Comparison of ENCODE assay signal across 23 cellular contexts in genomic region chr17:19315104-19315503, GRCh38.
"Had no signal": no experiment of that assay in that cellular context is flagged by ENCODE, and none has a peak within 500 bp of the region (broad histone marks: within the 10 kb centered on the region; RNA-seq: fewer than 3 reads in every experiment).

No MANE protein-coding gene starts in this region.

- ATAC-seq: activated CD4-positive, CD25-positive, alpha-beta regulatory T cell treated with anti-CD3 and anti-CD28 coated beads, Interleukin-2, amount 50 U/mL, for 24 hours; activated CD8-positive, alpha-beta memory T cell treated with anti-CD3 and anti-CD28 coated beads, Interleukin-2, amount 10 ng/mL, durations not matched to agents 7 days and 5 days; foreskin keratinocyte had no signal

- H3K4me1 ChIP-seq: foreskin keratinocyte, prostate gland had no signal

- H3K9me3 ChIP-seq: prostate gland, suprapubic skin, upper lobe of left lung had no signal

- H3K4me3 Mint-ChIP-seq: activated CD4-positive, alpha-beta memory T cell treated with anti-CD3 and anti-CD28 coated beads, Interleukin-2, amount 10 ng/mL, durations not matched to agents 7 days and 5 days; activated CD4-positive, alpha-beta T cell treated with anti-CD3 and anti-CD28 coated beads, Interleukin-2, amount 10 ng/mL, durations not matched to agents 24 days and 14 days; activated CD8-positive, alpha-beta memory T cell treated with anti-CD3 and anti-CD28 coated beads, Interleukin-2, amount 10 ng/mL, durations not matched to agents 7 days and 5 days; activated naive CD4-positive, alpha-beta T cell treated with anti-CD3 and anti-CD28 coated beads, Interleukin-2, amount 10 ng/mL, durations not matched to agents 7 days and 5 days; dendritic cell treated with granulocyte-macrophage colony-stimulating factor and Interleukin-4, amounts not matched to agents 40 ng/mL and 50 ng/mL, for 4 days; immature natural killer cell; memory B cell; stimulated activated naive CD8-positive, alpha-beta T cell treated with anti-CD3 and anti-CD28 coated beads, Interleukin-15, Interleukin-2, amounts not matched to agents 100 ng/mL and 50 ng/mL, for 24 hours had no signal

- H3K27ac Mint-ChIP-seq: activated CD4-positive, alpha-beta memory T cell treated with anti-CD3 and anti-CD28 coated beads, Interleukin-2, amount 10 ng/mL, durations not matched to agents 7 days and 5 days; activated CD4-positive, alpha-beta T cell treated with anti-CD3 and anti-CD28 coated beads, Interleukin-2, amount 10 ng/mL, durations not matched to agents 24 days and 14 days; activated CD8-positive, alpha-beta memory T cell treated with anti-CD3 and anti-CD28 coated beads, Interleukin-2, amount 10 ng/mL, durations not matched to agents 7 days and 5 days; activated naive CD4-positive, alpha-beta T cell treated with anti-CD3 and anti-CD28 coated beads, Interleukin-2, amount 10 ng/mL, durations not matched to agents 7 days and 5 days; dendritic cell treated with granulocyte-macrophage colony-stimulating factor and Interleukin-4, amounts not matched to agents 40 ng/mL and 50 ng/mL, for 4 days; immature natural killer cell; memory B cell; stimulated activated naive CD8-positive, alpha-beta T cell treated with anti-CD3 and anti-CD28 coated beads, Interleukin-15, Interleukin-2, amounts not matched to agents 100 ng/mL and 50 ng/mL, for 24 hours had no signal

- H3K9me3 Mint-ChIP-seq: activated CD4-positive, alpha-beta memory T cell treated with anti-CD3 and anti-CD28 coated beads, Interleukin-2, amount 10 ng/mL, durations not matched to agents 7 days and 5 days; activated CD4-positive, alpha-beta T cell treated with anti-CD3 and anti-CD28 coated beads, Interleukin-2, amount 10 ng/mL, durations not matched to agents 24 days and 14 days; activated naive CD4-positive, alpha-beta T cell treated with anti-CD3 and anti-CD28 coated beads, Interleukin-2, amount 10 ng/mL, durations not matched to agents 7 days and 5 days; dendritic cell treated with granulocyte-macrophage colony-stimulating factor and Interleukin-4, amounts not matched to agents 40 ng/mL and 50 ng/mL, for 4 days; immature natural killer cell; memory B cell; stimulated activated naive CD8-positive, alpha-beta T cell treated with anti-CD3 and anti-CD28 coated beads, Interleukin-15, Interleukin-2, amounts not matched to agents 100 ng/mL and 50 ng/mL, for 24 hours had no signal

- H3K4me3 ChIP-seq: cardiac muscle cell, hepatocyte, prostate gland, SK-N-MC, suprapubic skin, upper lobe of left lung had no signal

- DNase-seq: activated CD4-positive, alpha-beta memory T cell treated with anti-CD3 and anti-CD28 coated beads, Interleukin-2, amount 10 ng/mL, durations not matched to agents 7 days and 5 days; activated CD4-positive, alpha-beta T cell treated with anti-CD3 and anti-CD28 coated beads, Interleukin-2, amount 10 ng/mL, durations not matched to agents 24 days and 14 days; activated CD8-positive, alpha-beta memory T cell treated with anti-CD3 and anti-CD28 coated beads, Interleukin-2, amount 10 ng/mL, durations not matched to agents 7 days and 5 days; activated effector memory CD4-positive, alpha-beta T cell treated with anti-CD3 and anti-CD28 coated beads, Interleukin-2, amount 50 U/mL, for 16 hours; activated naive CD4-positive, alpha-beta T cell treated with anti-CD3 and anti-CD28 coated beads, Interleukin-2, amount 10 ng/mL, durations not matched to agents 7 days and 5 days; activated T-cell treated with anti-CD3 and anti-CD28 coated beads for 4 hours; effector CD8-positive, alpha-beta T cell; foreskin keratinocyte; glutamatergic neuron; immature natural killer cell; kidney glomerular epithelial cell; stimulated activated CD4-positive, alpha-beta T cell treated with anti-CD3 and anti-CD28 coated beads, Interleukin-1b, Interleukin-23, amount 100 ng/mL, for 48 hours; T-helper 2 cell; upper lobe of left lung had no signal

- H3K4me2 ChIP-seq: hepatocyte had no signal

- H3K36me3 Mint-ChIP-seq: activated CD8-positive, alpha-beta memory T cell treated with anti-CD3 and anti-CD28 coated beads, Interleukin-2, amount 10 ng/mL, durations not matched to agents 7 days and 5 days; activated naive CD4-positive, alpha-beta T cell treated with anti-CD3 and anti-CD28 coated beads, Interleukin-2, amount 10 ng/mL, durations not matched to agents 7 days and 5 days had no signal

- H3K27me3 ChIP-seq: cardiac muscle cell, foreskin keratinocyte, hepatocyte, suprapubic skin, upper lobe of left lung had no signal

- H3K27me3 Mint-ChIP-seq: activated CD4-positive, alpha-beta memory T cell treated with anti-CD3 and anti-CD28 coated beads, Interleukin-2, amount 10 ng/mL, durations not matched to agents 7 days and 5 days; activated CD8-positive, alpha-beta memory T cell treated with anti-CD3 and anti-CD28 coated beads, Interleukin-2, amount 10 ng/mL, durations not matched to agents 7 days and 5 days; memory B cell had no signal

- H3K27ac ChIP-seq: foreskin keratinocyte, hepatocyte, SK-N-MC had no signal
